2 cellular contexts compared by ENCODE assay signal in the genomic region with DNA sequence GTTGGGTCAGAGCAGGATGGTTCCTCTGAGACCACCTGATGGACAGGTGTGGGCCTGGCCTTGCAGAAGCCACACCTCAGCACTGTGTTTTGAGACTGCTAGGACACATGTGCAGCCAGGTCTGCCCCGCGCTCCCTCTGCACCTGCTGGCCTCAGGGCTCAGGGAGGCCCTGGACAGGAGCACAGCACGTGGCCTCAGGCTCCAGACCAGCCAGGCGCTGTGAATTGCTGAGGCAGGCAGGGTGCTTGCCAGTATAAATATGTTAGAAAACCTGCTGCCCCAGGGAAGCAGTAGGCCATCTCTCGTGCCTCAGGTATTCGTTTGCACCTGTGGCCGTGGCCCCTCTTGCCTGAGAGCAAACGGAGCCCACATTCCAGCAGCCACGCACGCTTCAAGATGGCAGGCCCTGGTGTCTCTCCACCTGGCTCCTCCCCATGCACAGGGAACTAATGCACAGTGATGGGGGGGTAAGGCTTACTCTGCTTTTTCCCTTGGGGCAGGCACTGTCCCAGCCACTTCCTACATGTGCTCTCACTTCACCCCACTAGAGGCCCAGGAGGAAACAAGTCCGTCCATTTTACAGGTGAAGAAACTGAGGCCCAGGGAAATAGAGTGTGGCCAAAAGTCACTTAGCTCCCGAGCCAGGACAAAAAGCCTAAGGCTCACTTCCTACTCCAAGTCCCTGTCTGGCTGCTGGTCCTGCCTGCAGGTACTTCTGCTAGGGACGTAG.
TF ChIP-seq lines count a peak whose summit lies in the region.

No MANE protein-coding gene starts in this region.

TF ChIP-seq in K562, 482 proteins besides CTCF, POLR2A, EP300 and RAD21:
- TF ChIP-seq, protein P1, sequence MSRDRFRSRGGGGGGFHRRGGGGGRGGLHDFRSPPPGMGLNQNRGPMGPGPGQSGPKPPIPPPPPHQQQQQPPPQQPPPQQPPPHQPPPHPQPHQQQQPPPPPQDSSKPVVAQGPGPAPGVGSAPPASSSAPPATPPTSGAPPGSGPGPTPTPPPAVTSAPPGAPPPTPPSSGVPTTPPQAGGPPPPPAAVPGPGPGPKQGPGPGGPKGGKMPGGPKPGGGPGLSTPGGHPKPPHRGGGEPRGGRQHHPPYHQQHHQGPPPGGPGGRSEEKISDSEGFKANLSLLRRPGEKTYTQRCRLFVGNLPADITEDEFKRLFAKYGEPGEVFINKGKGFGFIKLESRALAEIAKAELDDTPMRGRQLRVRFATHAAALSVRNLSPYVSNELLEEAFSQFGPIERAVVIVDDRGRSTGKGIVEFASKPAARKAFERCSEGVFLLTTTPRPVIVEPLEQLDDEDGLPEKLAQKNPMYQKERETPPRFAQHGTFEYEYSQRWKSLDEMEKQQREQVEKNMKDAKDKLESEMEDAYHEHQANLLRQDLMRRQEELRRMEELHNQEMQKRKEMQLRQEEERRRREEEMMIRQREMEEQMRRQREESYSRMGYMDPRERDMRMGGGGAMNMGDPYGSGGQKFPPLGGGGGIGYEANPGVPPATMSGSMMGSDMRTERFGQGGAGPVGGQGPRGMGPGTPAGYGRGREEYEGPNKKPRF (IDR thresholded peaks at IDR 0.05; ENCODE audit: low read depth, low read length): no peak
- peak; percentile 38 for TF ChIP-seq RBM22 (IDR thresholded peaks at IDR 0.05; ENCODE audit: low read depth, low read length, poor library complexity, severe bottlenecking)
- TF ChIP-seq RBM25 (IDR thresholded peaks at IDR 0.05; ENCODE audit: low read depth, low read length, severe bottlenecking): peak; percentile 71
- no peak for TF ChIP-seq OTX1 (CRISPR knock-in tag; IDR thresholded peaks at IDR 0.05)
- peak; percentile 57; the same call in 1 of the 2 replicates for TF ChIP-seq BCOR (IDR thresholded peaks at IDR 0.05)
- TF ChIP-seq RBFOX2 (IDR thresholded peaks at IDR 0.05; ENCODE audit: low read depth, low read length): peak; percentile 43; the same call in 1 of the 2 replicates
- no peak for TF ChIP-seq ZFP30 (CRISPR knock-in tag; IDR thresholded peaks at IDR 0.05; ENCODE audit: borderline replicate concordance)

TF ChIP-seq in HepG2, 621 proteins besides CTCF, POLR2A, EP300 and RAD21:
- TF ChIP-seq POLR2AphosphoS5 (IDR thresholded peaks at IDR 0.05; ENCODE audit: low read depth, low read length) (peak; percentile 9; the same call in 1 of the 2 replicates), ZNF629 (CRISPR knock-in tag; conservative IDR thresholded peaks at IDR 0.05) (peak; percentile 89), TBL1XR1 (IDR thresholded peaks at IDR 0.05; ENCODE audit: borderline replicate concordance, low read length, partially characterized antibody) (no peak), RBFOX2 (IDR thresholded peaks at IDR 0.05; ENCODE audit: low read depth, low read length) (0 out of 2 replicates have a peak, but pooled peaks have one; percentile 38), AGO2 (optimal IDR thresholded peaks at IDR 0.05; ENCODE audit: low read depth, low read length) (peak; percentile 47), ZMYM3 (CRISPR knock-in tag; IDR thresholded peaks at IDR 0.05) (peak; percentile 48; the same call in 1 of the 2 replicates)
- TF ChIP-seq, protein P2, sequence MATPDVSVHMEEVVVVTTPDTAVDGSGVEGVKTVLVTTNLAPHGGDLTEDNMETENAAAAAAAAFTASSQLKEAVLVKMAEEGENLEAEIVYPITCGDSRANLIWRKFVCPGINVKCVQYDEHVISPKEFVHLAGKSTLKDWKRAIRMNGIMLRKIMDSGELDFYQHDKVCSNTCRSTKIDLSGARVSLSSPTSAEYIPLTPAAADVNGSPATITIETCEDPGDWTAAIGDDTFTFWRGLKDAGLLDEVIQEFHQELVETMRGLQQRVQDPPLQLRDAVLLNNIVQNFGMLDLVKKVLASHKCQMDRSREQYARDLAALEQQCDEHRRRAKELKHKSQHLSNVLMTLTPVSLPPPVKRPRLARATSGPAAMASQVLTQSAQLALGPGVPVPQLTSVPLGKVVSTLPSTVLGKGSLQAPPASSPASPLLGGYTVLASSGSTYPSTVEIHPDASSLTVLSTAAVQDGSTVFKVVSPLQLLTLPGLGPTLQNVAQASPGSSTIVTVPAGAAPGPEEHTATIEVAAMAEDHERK (CRISPR knock-in tag; IDR thresholded peaks at IDR 0.05; ENCODE audit: low read depth): no peak
